In the genomic region with DNA sequence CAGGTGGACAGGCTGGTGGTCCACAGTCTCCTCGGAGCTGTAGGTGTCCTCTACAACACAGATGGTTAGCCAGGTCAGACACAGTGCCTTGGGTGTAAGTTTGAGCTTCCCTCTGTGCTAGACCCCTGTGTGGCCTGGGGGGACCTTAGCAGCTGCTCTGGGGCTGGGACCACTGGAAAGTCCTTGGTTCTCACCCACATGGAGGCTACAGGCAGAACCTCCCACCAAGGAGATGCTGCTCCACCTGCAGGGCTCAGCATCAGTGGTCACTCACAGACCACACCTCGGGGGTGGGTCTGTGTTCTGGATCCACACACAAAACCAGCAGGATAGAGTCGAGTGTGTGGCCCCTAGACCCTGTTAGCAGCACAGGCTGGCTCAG, we compare ENCODE assay signal across 1 cellular context.
TF ChIP-seq lines count a peak whose summit lies in the region.

No MANE protein-coding gene starts in this region.

TF ChIP-seq in GM23338, 12 proteins besides CTCF, POLR2A, EP300 and RAD21:
- TF ChIP-seq ZNF462 (CRISPR knock-in tag; IDR thresholded peaks at IDR 0.05) (no peak), JUNB (IDR thresholded peaks at IDR 0.05; ENCODE audit: unreplicated experiment) (no peak), ZNF114 (CRISPR knock-in tag; IDR thresholded peaks at IDR 0.05) (no peak), EZH2 (IDR thresholded peaks at IDR 0.05; ENCODE audit: low read depth, unreplicated experiment) (no peak), ETS1 (IDR thresholded peaks at IDR 0.05) (no peak), CREB1 (CRISPR knock-in tag; IDR thresholded peaks at IDR 0.05; ENCODE audit: low read depth) (no peak), EZH2phosphoT487 (IDR thresholded peaks at IDR 0.05; ENCODE audit: unreplicated experiment) (no peak), STAT1 (IDR thresholded peaks at IDR 0.05; ENCODE audit: unreplicated experiment) (no peak), ZNF331 (CRISPR knock-in tag; IDR thresholded peaks at IDR 0.05; ENCODE audit: low read depth) (no peak), POLR2AphosphoS5 (IDR thresholded peaks at IDR 0.05; ENCODE audit: low read depth) (no peak), NANOG (IDR thresholded peaks at IDR 0.05; ENCODE audit: borderline replicate concordance) (no peak)
- TF ChIP-seq, protein P1, sequence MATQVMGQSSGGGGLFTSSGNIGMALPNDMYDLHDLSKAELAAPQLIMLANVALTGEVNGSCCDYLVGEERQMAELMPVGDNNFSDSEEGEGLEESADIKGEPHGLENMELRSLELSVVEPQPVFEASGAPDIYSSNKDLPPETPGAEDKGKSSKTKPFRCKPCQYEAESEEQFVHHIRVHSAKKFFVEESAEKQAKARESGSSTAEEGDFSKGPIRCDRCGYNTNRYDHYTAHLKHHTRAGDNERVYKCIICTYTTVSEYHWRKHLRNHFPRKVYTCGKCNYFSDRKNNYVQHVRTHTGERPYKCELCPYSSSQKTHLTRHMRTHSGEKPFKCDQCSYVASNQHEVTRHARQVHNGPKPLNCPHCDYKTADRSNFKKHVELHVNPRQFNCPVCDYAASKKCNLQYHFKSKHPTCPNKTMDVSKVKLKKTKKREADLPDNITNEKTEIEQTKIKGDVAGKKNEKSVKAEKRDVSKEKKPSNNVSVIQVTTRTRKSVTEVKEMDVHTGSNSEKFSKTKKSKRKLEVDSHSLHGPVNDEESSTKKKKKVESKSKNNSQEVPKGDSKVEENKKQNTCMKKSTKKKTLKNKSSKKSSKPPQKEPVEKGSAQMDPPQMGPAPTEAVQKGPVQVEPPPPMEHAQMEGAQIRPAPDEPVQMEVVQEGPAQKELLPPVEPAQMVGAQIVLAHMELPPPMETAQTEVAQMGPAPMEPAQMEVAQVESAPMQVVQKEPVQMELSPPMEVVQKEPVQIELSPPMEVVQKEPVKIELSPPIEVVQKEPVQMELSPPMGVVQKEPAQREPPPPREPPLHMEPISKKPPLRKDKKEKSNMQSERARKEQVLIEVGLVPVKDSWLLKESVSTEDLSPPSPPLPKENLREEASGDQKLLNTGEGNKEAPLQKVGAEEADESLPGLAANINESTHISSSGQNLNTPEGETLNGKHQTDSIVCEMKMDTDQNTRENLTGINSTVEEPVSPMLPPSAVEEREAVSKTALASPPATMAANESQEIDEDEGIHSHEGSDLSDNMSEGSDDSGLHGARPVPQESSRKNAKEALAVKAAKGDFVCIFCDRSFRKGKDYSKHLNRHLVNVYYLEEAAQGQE (IDR thresholded peaks at IDR 0.05; ENCODE audit: unreplicated experiment) = no peak
